In the genomic region with DNA sequence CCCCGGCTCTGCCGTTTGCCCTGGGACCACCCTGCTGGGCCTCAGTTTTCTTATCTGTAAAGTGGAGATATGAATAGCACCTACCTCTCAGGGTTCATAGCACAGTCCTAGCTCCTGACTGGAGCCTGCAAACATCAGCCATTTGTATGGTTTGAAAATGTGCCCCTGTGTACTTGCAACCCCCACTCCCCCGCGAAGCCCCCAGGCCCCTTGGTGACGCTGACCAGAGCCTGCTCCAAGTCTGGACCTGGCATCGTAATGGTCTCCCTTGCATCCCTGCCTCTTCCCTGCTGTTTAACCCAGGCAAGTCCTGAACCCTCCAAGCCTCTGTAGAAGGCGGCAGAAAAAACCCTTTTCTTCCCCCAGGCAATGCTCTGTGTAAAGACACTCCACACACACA, we compare ENCODE assay signal across 23 cellular contexts.
DNase-seq lines count a peak whose midpoint lies in the region; ATAC-seq and TF ChIP-seq lines count a peak whose summit lies in the region.
"Had no signal": no experiment of that assay in that cellular context is flagged by ENCODE, and none has a peak within 500 bp of the region (broad histone marks: within the 10 kb centered on the region; RNA-seq: fewer than 3 reads in every experiment).

No MANE protein-coding gene starts in this region.

- intact Hi-C loops in left colon (cut with DNase I, micrococcal nuclease), result no loop called here
- intact Hi-C loops in posterior vena cava (cut with DNase I), result no loop called here
- intact Hi-C loops in upper lobe of right lung (cut with DNase I), result no loop called here
- intact Hi-C loops in uterus (cut with DNase I; ENCODE audit: low total_unique reads), result no loop called here

- peak; percentile 38 for DNase-seq in activated effector memory CD4-positive, alpha-beta T cell treated with anti-CD3 and anti-CD28 coated beads, Interleukin-2, amount 50 U/mL, for 16 hours
- no peak for DNase-seq in activated effector memory CD4-positive, alpha-beta T cell treated with Interleukin-2 at 50 U/mL for 16 hours
- DNase-seq in left colon (no peak), posterior vena cava (ENCODE audit: low spot score) (peak; percentile 35), upper lobe of right lung (peak; percentile 13), uterus (no peak)
- DNase-seq: BE2C, DMS153, DND-41, H7, NCI-H1092, NCI-H1417 treated with DMSO at 0.1 percent for 48 hours, NCI-H1694 treated with DMSO at 0.1 percent for 48 hours, NCI-H2081, NCI-H345, NCI-H524, NCI-H748 treated with DMSO at 0.1 percent for 48 hours, SJCRH30 had no signal

- peak; percentile 18 for ATAC-seq in left colon
- ATAC-seq in upper lobe of right lung, result no peak
- no peak for ATAC-seq in GM18505 (IDR thresholded peaks at IDR 0.05; ENCODE audit: unreplicated experiment)
- no peak for ATAC-seq in HG03175 (IDR thresholded peaks at IDR 0.05; ENCODE audit: unreplicated experiment)
- ATAC-seq: PC-3, Right ventricle myocardium inferior had no signal

- TF ChIP-seq CTCF in upper lobe of right lung (IDR thresholded peaks at IDR 0.05), result no peak
- no peak for TF ChIP-seq CTCF in uterus (IDR thresholded peaks at IDR 0.05)

- H3K27me3 ChIP-seq in upper lobe of right lung (peaks cover 19% of the 10 kb centered on the region), uterus (peaks cover 0 to 7% of the 10 kb centered on the region in 2 donors)
- H3K27me3 ChIP-seq: SJCRH30 had no signal

- TF ChIP-seq POLR2A in GM18505 (IDR thresholded peaks at IDR 0.05; ENCODE audit: borderline replicate concordance, extremely low read depth, insufficient read depth, insufficient read length) (no peak), uterus (IDR thresholded peaks at IDR 0.05) (no peak)

- H3K4me1 ChIP-seq in upper lobe of right lung (no peaks in the 10 kb centered on the region), uterus (no peaks in the 10 kb centered on the region)
- H3K4me1 ChIP-seq: BE2C, SJCRH30 had no signal

- H3K36me3 ChIP-seq in upper lobe of right lung (no peaks in the 10 kb centered on the region), uterus (no peaks in the 10 kb centered on the region)
- H3K36me3 ChIP-seq: BE2C, SJCRH30 had no signal

- H3K27ac ChIP-seq in upper lobe of right lung (no peak overlapping the region), uterus (no peak overlapping the region)
- H3K27ac ChIP-seq: 22Rv1, SJCRH30 had no signal

- H3K4me3 ChIP-seq in upper lobe of right lung (no peak overlapping the region), uterus (no peak overlapping the region)
- H3K4me3 ChIP-seq: SJCRH30 had no signal

- H3K9me3 ChIP-seq in upper lobe of right lung (peaks cover 6% of the 10 kb centered on the region), uterus (peaks cover 0 to 4% of the 10 kb centered on the region in 2 donors)
- H3K9me3 ChIP-seq: BE2C had no signal

Comparison
In these comparisons a context has a peak if more than half of its experiments do, and no peak if none do; other contexts are left out.
1. DNase-seq: peak in activated effector memory CD4-positive, alpha-beta T cell treated with anti-CD3 and anti-CD28 coated beads, Interleukin-2, amount 50 U/mL, for 16 hours (single experiment), posterior vena cava (single experiment) and upper lobe of right lung (single experiment); none in activated effector memory CD4-positive, alpha-beta T cell treated with Interleukin-2 at 50 U/mL for 16 hours (single experiment), left colon (0 of 2) and uterus (0 of 2).